8 cellular contexts compared by ENCODE assay signal in the genomic region with DNA sequence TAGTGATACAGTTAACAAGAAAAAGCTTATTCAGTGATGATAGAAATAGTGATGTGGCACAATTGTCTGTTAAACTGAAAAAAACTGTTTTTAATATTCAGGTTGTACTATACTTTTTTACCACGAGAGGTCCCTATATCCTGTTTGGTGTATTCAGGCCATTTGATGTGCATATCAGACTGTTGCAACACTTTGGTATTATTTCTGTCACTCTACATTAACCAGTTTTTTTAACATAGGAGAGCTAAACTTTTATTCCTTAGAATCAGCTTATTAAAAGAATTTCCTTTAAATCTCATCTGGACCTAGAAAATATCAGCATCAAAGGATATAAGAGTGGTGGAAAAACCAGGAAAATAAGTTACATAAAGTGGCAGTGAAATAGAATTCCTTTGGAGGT. TPM values are rescaled to one million over a fixed set of nuclear protein-coding genes. Genes with fewer than 3 reads are reported as not detected.
DNase-seq lines count a peak whose midpoint lies in the region; ATAC-seq, FAIRE-seq and TF ChIP-seq lines count a peak whose summit lies in the region.

No MANE protein-coding gene starts in this region.

- TF ChIP-seq CTCF in D721Med (IDR thresholded peaks at IDR 0.05; ENCODE audit: insufficient read depth, missing control alignments) = peak; percentile 46
- TF ChIP-seq CTCF in cardiac fibroblast (IDR thresholded peaks at IDR 0.05; ENCODE audit: low read depth, low read length) = peak; percentile 38
- peak; percentile 56 for TF ChIP-seq CTCF in liver (IDR thresholded peaks at IDR 0.05; ENCODE audit: low read depth, low read length, missing input control)

- no peak overlapping the region for H3K9ac ChIP-seq in liver (ENCODE audit: low read depth in 1 of 2, low read length in 2 of 2)

- H3K9me3 ChIP-seq in liver (ENCODE audit: control insufficient read depth in 4 of 4, low read length in 3 of 4) = no peaks in the 10 kb centered on the region

- H3K36me3 ChIP-seq in liver (ENCODE audit: control insufficient read depth in 4 of 4, insufficient read depth in 3 of 4, low read depth in 1 of 4, low read length in 3 of 4) = peaks cover 0 to 2% (median under 1%) of the 10 kb centered on the region in 4 donors

- TF ChIP-seq RAD21 in liver (IDR thresholded peaks at IDR 0.05) = peak; percentile 78 to 84

- no peaks in the 10 kb centered on the region for H3K4me1 ChIP-seq in liver (ENCODE audit: control insufficient read depth in 4 of 4, insufficient read depth in 4 of 4, low read length in 3 of 4)

- FAIRE-seq in D721Med (lab: Jason Lieb, UNC) = peak; percentile 41

- H3K27ac ChIP-seq in liver (ENCODE audit: low read depth in 1 of 2, low read length in 2 of 2) = no peak overlapping the region

- 0% methylated on average over 1 of the region's 1 CpG for WGBS in liver

- ATAC-seq in GM21529 (IDR thresholded peaks at IDR 0.05; ENCODE audit: unreplicated experiment) = peak; percentile 71
- ATAC-seq in GM19467 (IDR thresholded peaks at IDR 0.05; ENCODE audit: unreplicated experiment) = no peak
- no peak for ATAC-seq in GM19455 (IDR thresholded peaks at IDR 0.05; ENCODE audit: unreplicated experiment)

- no peaks in the 10 kb centered on the region for H3K27me3 ChIP-seq in liver (ENCODE audit: control insufficient read depth in 4 of 4, insufficient read depth in 4 of 4, low read length in 3 of 4)

- DNase-seq in D721Med (ENCODE audit: insufficient read length, low spot score) (no peak), NCI-H748 (lab: John Stamatoyannopoulos, UW; ENCODE audit: unreplicated experiment) (peak; percentile 30), cardiac fibroblast (ENCODE audit: low read depth in 2 of 2) (peak; percentile 65 to 73), GM19240 (ENCODE audit: insufficient read length, low spot score) (no peak)

- no peak overlapping the region for H3K4me3 ChIP-seq in cardiac fibroblast (replicated peaks in 1 of 2; ENCODE audit: low read depth in 2 of 2, low read length in 2 of 2)
- H3K4me3 ChIP-seq in liver (ENCODE audit: low read depth in 1 of 3, low read length in 3 of 3) = no peak overlapping the region

TF ChIP-seq in liver, 16 proteins besides CTCF, POLR2A, EP300 and RAD21:
- TF ChIP-seq JUND (IDR thresholded peaks at IDR 0.05) (no peak), HNF4G (IDR thresholded peaks at IDR 0.05) (no peak), EGR1 (IDR thresholded peaks at IDR 0.05; ENCODE audit: low read depth in 2 of 2) (no peak), RXRA (IDR thresholded peaks at IDR 0.05) (no peak)
- TF ChIP-seq, protein P1, sequence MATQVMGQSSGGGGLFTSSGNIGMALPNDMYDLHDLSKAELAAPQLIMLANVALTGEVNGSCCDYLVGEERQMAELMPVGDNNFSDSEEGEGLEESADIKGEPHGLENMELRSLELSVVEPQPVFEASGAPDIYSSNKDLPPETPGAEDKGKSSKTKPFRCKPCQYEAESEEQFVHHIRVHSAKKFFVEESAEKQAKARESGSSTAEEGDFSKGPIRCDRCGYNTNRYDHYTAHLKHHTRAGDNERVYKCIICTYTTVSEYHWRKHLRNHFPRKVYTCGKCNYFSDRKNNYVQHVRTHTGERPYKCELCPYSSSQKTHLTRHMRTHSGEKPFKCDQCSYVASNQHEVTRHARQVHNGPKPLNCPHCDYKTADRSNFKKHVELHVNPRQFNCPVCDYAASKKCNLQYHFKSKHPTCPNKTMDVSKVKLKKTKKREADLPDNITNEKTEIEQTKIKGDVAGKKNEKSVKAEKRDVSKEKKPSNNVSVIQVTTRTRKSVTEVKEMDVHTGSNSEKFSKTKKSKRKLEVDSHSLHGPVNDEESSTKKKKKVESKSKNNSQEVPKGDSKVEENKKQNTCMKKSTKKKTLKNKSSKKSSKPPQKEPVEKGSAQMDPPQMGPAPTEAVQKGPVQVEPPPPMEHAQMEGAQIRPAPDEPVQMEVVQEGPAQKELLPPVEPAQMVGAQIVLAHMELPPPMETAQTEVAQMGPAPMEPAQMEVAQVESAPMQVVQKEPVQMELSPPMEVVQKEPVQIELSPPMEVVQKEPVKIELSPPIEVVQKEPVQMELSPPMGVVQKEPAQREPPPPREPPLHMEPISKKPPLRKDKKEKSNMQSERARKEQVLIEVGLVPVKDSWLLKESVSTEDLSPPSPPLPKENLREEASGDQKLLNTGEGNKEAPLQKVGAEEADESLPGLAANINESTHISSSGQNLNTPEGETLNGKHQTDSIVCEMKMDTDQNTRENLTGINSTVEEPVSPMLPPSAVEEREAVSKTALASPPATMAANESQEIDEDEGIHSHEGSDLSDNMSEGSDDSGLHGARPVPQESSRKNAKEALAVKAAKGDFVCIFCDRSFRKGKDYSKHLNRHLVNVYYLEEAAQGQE (IDR thresholded peaks at IDR 0.05) = no peak

RNA-seq across cellular contexts. Expression of a gene that starts 36.8 kb away (rescaled TPM):
- 1 to 10 TPM; 3.6 to 7.4 TPM for total RNA-seq in liver
- 1 to 10 TPM; 3.7 to 3.8 TPM for polyA plus RNA-seq in liver

Comparison
In these comparisons a context has a peak if more than half of its experiments do, and no peak if none do; other contexts are left out.
1. DNase-seq: peak in NCI-H748 (single experiment) and cardiac fibroblast (2 of 2); none in D721Med (single experiment) and GM19240 (single experiment).
2. Peak in every context shown above with its lines, with median percentiles within 50 percentile points of each other: CTCF ChIP-seq.